In the genomic region with DNA sequence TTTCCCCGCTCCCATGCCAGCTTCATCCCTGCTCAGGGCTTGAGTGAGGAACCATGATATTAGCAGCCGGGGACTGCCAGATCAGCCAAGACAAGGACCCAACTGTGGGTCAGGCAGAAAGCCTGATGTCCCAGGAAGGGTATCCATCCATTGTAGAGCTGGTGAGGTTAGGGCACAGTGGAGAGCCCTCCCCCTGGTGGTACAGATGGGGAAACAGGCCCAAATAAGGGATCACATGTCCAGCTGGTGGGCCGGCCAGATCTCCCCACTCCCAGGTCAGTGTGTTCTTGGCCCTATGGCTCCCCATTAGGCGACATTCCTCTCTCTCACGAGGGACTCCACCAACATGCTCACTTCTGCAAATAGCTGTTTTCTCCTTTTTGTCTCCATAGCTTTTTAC, we compare ENCODE assay signal across 9 cellular contexts. TPM values are rescaled to one million over a fixed set of nuclear protein-coding genes. Genes with fewer than 3 reads are reported as not detected.
A peak's percentile ranks its signal among the peaks of the same experiment; 100 is the strongest.
DNase-seq lines count a peak whose midpoint lies in the region; ATAC-seq and TF ChIP-seq lines count a peak whose summit lies in the region.
"Had no signal": no experiment of that assay in that cellular context is flagged by ENCODE, and none has a peak within 500 bp of the region (broad histone marks: within the 10 kb centered on the region; RNA-seq: fewer than 3 reads in every experiment).

No MANE protein-coding gene starts in this region.

- H3K4me3 ChIP-seq in transverse colon = no peak overlapping the region
- H3K4me3 ChIP-seq: BLaER1 had no signal

- H3K9me3 ChIP-seq in transverse colon = no peaks in the 10 kb centered on the region
- H3K9me3 ChIP-seq: BLaER1 had no signal

- H3K9me3 Mint-ChIP-seq in activated CD8-positive, alpha-beta T cell treated with anti-CD3 and anti-CD28 coated beads, Interleukin-2, amount 10 ng/mL, durations not matched to agents 7 days and 5 days (ENCODE audit: insufficient read depth) = no peaks in the 10 kb centered on the region
- H3K9me3 Mint-ChIP-seq in activated CD8-positive, alpha-beta T cell treated with anti-CD3 and anti-CD28 coated beads for 36 hours = no peaks in the 10 kb centered on the region

- ATAC-seq in activated CD8-positive, alpha-beta T cell treated with anti-CD3 and anti-CD28 coated beads, Interleukin-2, amount 10 ng/mL, durations not matched to agents 7 days and 5 days = no peak
- ATAC-seq in activated CD8-positive, alpha-beta T cell treated with anti-CD3 and anti-CD28 coated beads for 36 hours = no peak

- H3K27ac ChIP-seq in transverse colon = peak overlapping the region; percentile 39 to 88 (median 87)

- no peaks in the 10 kb centered on the region for H3K27me3 ChIP-seq in transverse colon
- H3K27me3 ChIP-seq: BLaER1 had no signal

- H3K36me3 ChIP-seq in transverse colon = peaks cover 0 to 3% (median 0%) of the 10 kb centered on the region in 4 donors
- H3K36me3 ChIP-seq: BLaER1 had no signal

- peaks cover 22% of the 10 kb centered on the region for H3K27me3 Mint-ChIP-seq in activated CD8-positive, alpha-beta T cell treated with anti-CD3 and anti-CD28 coated beads, Interleukin-2, amount 10 ng/mL, durations not matched to agents 7 days and 5 days (ENCODE audit: low read depth)
- peaks cover 13% of the 10 kb centered on the region for H3K27me3 Mint-ChIP-seq in activated CD8-positive, alpha-beta T cell treated with anti-CD3 and anti-CD28 coated beads for 36 hours

- WGBS in transverse colon (ENCODE audit: low coverage in 1 of 2), 2 donors = 20 to 74% methylated on average over 2 to 5 of the region's 5 CpGs

- CTCF ChIA-PET in activated CD8-positive, alpha-beta T cell treated with anti-CD3 and anti-CD28 coated beads, Interleukin-2, amount 10 ng/mL, durations not matched to agents 7 days and 5 days (lab: Charles Lee) = interaction anchor here (0.9 to 2.4 kb wide), 7 partner anchors 13 to 48 kb away, joined by 3 to 9 read pairs (median 4); no protein-coding TSS in a partner anchor
- CTCF ChIA-PET in activated CD8-positive, alpha-beta T cell treated with anti-CD3 and anti-CD28 coated beads for 36 hours (lab: Charles Lee) = interaction anchor here (0.7 to 1.7 kb wide), 4 partner anchors 14 to 43 kb away, joined by 3 to 5 read pairs (median 3); no protein-coding TSS in a partner anchor

- POLR2A ChIA-PET in activated CD8-positive, alpha-beta T cell treated with anti-CD3 and anti-CD28 coated beads, Interleukin-2, amount 10 ng/mL, durations not matched to agents 7 days and 5 days (lab: Charles Lee) = no interaction called here
- POLR2A ChIA-PET in activated CD8-positive, alpha-beta T cell treated with anti-CD3 and anti-CD28 coated beads for 36 hours (lab: Charles Lee) = interaction anchor here (0.8 to 1.1 kb wide), 2 partner anchors 9 to 17 kb away, joined by 3 read pairs; no protein-coding TSS in a partner anchor

- H3K27ac Mint-ChIP-seq in activated CD8-positive, alpha-beta T cell treated with anti-CD3 and anti-CD28 coated beads, Interleukin-2, amount 10 ng/mL, durations not matched to agents 7 days and 5 days = no peak overlapping the region
- no peak overlapping the region for H3K27ac Mint-ChIP-seq in activated CD8-positive, alpha-beta T cell treated with anti-CD3 and anti-CD28 coated beads for 36 hours

- in situ Hi-C loops in transverse colon (cut with MboI; ENCODE audit: low pct_ligation_motif_present in 1 of 4, low pct_unique_long_range_greater_than_20kb in 1 of 4, low sequenced_read_pairs in 3 of 4) = no loop called here

- no peaks in the 10 kb centered on the region for H3K4me1 Mint-ChIP-seq in activated CD8-positive, alpha-beta T cell treated with anti-CD3 and anti-CD28 coated beads, Interleukin-2, amount 10 ng/mL, durations not matched to agents 7 days and 5 days (ENCODE audit: low read depth)
- H3K4me1 Mint-ChIP-seq in activated CD8-positive, alpha-beta T cell treated with anti-CD3 and anti-CD28 coated beads for 36 hours (ENCODE audit: low read depth) = no peaks in the 10 kb centered on the region

- no peak for TF ChIP-seq CTCF in activated CD8-positive, alpha-beta T cell treated with anti-CD3 and anti-CD28 coated beads for 36 hours (IDR thresholded peaks at IDR 0.05)
- peak in 4 of 5 experiments; percentile 38 to 50 (median 40) for TF ChIP-seq CTCF in transverse colon (IDR thresholded peaks at IDR 0.05)

- DNase-seq in activated CD8-positive, alpha-beta T cell treated with anti-CD3 and anti-CD28 coated beads, Interleukin-2, amount 10 ng/mL, durations not matched to agents 7 days and 5 days = peak; percentile 32
- no peak for DNase-seq in activated CD8-positive, alpha-beta T cell treated with anti-CD3 and anti-CD28 coated beads for 36 hours
- DNase-seq in NCI-H69 (lab: John Stamatoyannopoulos, UW) = peak; percentile 36
- DNase-seq in erythroblast (lab: John Stamatoyannopoulos, UW) = peak; percentile 34 to 37
- DNase-seq in transverse colon = no peak
- no peak for DNase-seq in activated T-cell treated with anti-CD3 and anti-CD28 coated beads, Interleukin-2, amount 50 U/mL, for 1 hour
- DNase-seq in OCI-M2 (lab: John Stamatoyannopoulos, UW; ENCODE audit: unreplicated experiment) = no peak
- DNase-seq in stimulated activated naive CD4-positive, alpha-beta T cell treated with Interleukin-2 at 50 U/mL for 16 hours (lab: John Stamatoyannopoulos, UW) = no peak

- no peak for TF ChIP-seq POLR2A in erythroblast (IDR thresholded peaks at IDR 0.05; ENCODE audit: low read length)
- no peak for TF ChIP-seq POLR2A in transverse colon (IDR thresholded peaks at IDR 0.05)

- H3K36me3 Mint-ChIP-seq in activated CD8-positive, alpha-beta T cell treated with anti-CD3 and anti-CD28 coated beads, Interleukin-2, amount 10 ng/mL, durations not matched to agents 7 days and 5 days (ENCODE audit: low read depth) = no peaks in the 10 kb centered on the region
- H3K36me3 Mint-ChIP-seq in activated CD8-positive, alpha-beta T cell treated with anti-CD3 and anti-CD28 coated beads for 36 hours (ENCODE audit: low read depth) = no peaks in the 10 kb centered on the region

- H3K4me1 ChIP-seq in transverse colon = peaks cover 31 to 86% (median 71%) of the 10 kb centered on the region in 4 donors

- intact Hi-C loops in activated CD8-positive, alpha-beta T cell treated with anti-CD3 and anti-CD28 coated beads for 36 hours (cut with micrococcal nuclease) = no loop called here
- intact Hi-C loops in transverse colon (cut with DNase I; ENCODE audit: low total_unique reads) = no loop called here

- TF ChIP-seq EP300 in transverse colon (IDR thresholded peaks at IDR 0.05; ENCODE audit: low read depth) = no peak

- H3K4me3 Mint-ChIP-seq in activated CD8-positive, alpha-beta T cell treated with anti-CD3 and anti-CD28 coated beads, Interleukin-2, amount 10 ng/mL, durations not matched to agents 7 days and 5 days = no peak overlapping the region
- no peak overlapping the region for H3K4me3 Mint-ChIP-seq in activated CD8-positive, alpha-beta T cell treated with anti-CD3 and anti-CD28 coated beads for 36 hours

RNA-seq across cellular contexts. Expression of a gene that starts 9.0 kb away (rescaled TPM):
- total RNA-seq in activated CD8-positive, alpha-beta T cell treated with anti-CD3 and anti-CD28 coated beads, Interleukin-2, amount 10 ng/mL, durations not matched to agents 7 days and 5 days = not detected
- not detected for total RNA-seq in activated CD8-positive, alpha-beta T cell treated with anti-CD3 and anti-CD28 coated beads for 36 hours
- 100 to 1,000 TPM; 249 to 540 (median 360) TPM for total RNA-seq in transverse colon

RNA-seq across cellular contexts. Expression of a gene that starts 14.3 kb away (rescaled TPM):
- total RNA-seq in activated CD8-positive, alpha-beta T cell treated with anti-CD3 and anti-CD28 coated beads, Interleukin-2, amount 10 ng/mL, durations not matched to agents 7 days and 5 days = not detected
- not detected for total RNA-seq in activated CD8-positive, alpha-beta T cell treated with anti-CD3 and anti-CD28 coated beads for 36 hours
- total RNA-seq in transverse colon = 10 to 100 TPM; 19.5 to 67.7 (median 21.3) TPM

RNA-seq across cellular contexts. Expression of a gene that starts 19.9 kb away (rescaled TPM):
- 10 to 100 TPM; 47.0 to 49.0 TPM for total RNA-seq in activated CD8-positive, alpha-beta T cell treated with anti-CD3 and anti-CD28 coated beads, Interleukin-2, amount 10 ng/mL, durations not matched to agents 7 days and 5 days
- total RNA-seq in activated CD8-positive, alpha-beta T cell treated with anti-CD3 and anti-CD28 coated beads for 36 hours = under 1 TPM; 0.58 to 0.74 TPM
- total RNA-seq in transverse colon = 10 to 100 TPM; 20.2 to 56.3 (median 28.3) TPM

Comparison
In these comparisons a context has a peak if more than half of its experiments do, and no peak if none do; other contexts are left out.
1. DNase-seq: peak in activated CD8-positive, alpha-beta T cell treated with anti-CD3 and anti-CD28 coated beads, Interleukin-2, amount 10 ng/mL, durations not matched to agents 7 days and 5 days (single experiment), NCI-H69 (single experiment) and erythroblast (2 of 2); none in activated CD8-positive, alpha-beta T cell treated with anti-CD3 and anti-CD28 coated beads for 36 hours (single experiment), transverse colon (single experiment), activated T-cell treated with anti-CD3 and anti-CD28 coated beads, Interleukin-2, amount 50 U/mL, for 1 hour (single experiment), OCI-M2 (single experiment) and stimulated activated naive CD4-positive, alpha-beta T cell treated with Interleukin-2 at 50 U/mL for 16 hours (single experiment).
2. RNA of a gene that starts 19.9 kb away (total RNA-seq): 47.0 to 49.0 TPM in activated CD8-positive, alpha-beta T cell treated with anti-CD3 and anti-CD28 coated beads, Interleukin-2, amount 10 ng/mL, durations not matched to agents 7 days and 5 days and 20.2 to 56.3 TPM in transverse colon; 0.58 to 0.74 TPM in activated CD8-positive, alpha-beta T cell treated with anti-CD3 and anti-CD28 coated beads for 36 hours; every median in the first group is over 10 times any median in the second.
3. RNA of a gene that starts 9.0 kb away (total RNA-seq): 249 to 540 TPM in transverse colon; not detected in activated CD8-positive, alpha-beta T cell treated with anti-CD3 and anti-CD28 coated beads, Interleukin-2, amount 10 ng/mL, durations not matched to agents 7 days and 5 days and not detected in activated CD8-positive, alpha-beta T cell treated with anti-CD3 and anti-CD28 coated beads for 36 hours; every median in the first group is over 100 times any median in the second.
4. RNA of a gene that starts 14.3 kb away (total RNA-seq): 19.5 to 67.7 TPM in transverse colon; not detected in activated CD8-positive, alpha-beta T cell treated with anti-CD3 and anti-CD28 coated beads, Interleukin-2, amount 10 ng/mL, durations not matched to agents 7 days and 5 days and not detected in activated CD8-positive, alpha-beta T cell treated with anti-CD3 and anti-CD28 coated beads for 36 hours; every median in the first group is over 10 times any median in the second.